In genomic region chr3:70806556-70806955, GRCh38 we compare ENCODE assay signal across 31 cellular contexts.
"Had no signal": no experiment of that assay in that cellular context is flagged by ENCODE, and none has a peak within 500 bp of the region (broad histone marks: within the 10 kb centered on the region; RNA-seq: fewer than 3 reads in every experiment).

No MANE protein-coding gene starts in this region.

- FAIRE-seq: colon, frontal cortex had no signal

- DNase-seq: activated CD4-positive, alpha-beta memory T cell treated with anti-CD3 and anti-CD28 coated beads, Interleukin-2, amount 10 ng/mL, durations not matched to agents 7 days and 5 days; activated CD4-positive, alpha-beta T cell treated with anti-CD3 and anti-CD28 coated beads for 1 hour; activated CD4-positive, alpha-beta T cell treated with anti-CD3 and anti-CD28 coated beads for 4 hours; activated CD4-positive, alpha-beta T cell treated with anti-CD3 and anti-CD28 coated beads, Interleukin-2, amount 10 ng/mL, durations not matched to agents 7 days and 5 days; activated CD4-positive, alpha-beta T cell treated with anti-CD3 and anti-CD28 coated beads, Interleukin-2, amount 50 U/mL, for 4 hours; activated CD8-positive, alpha-beta memory T cell treated with anti-CD3 and anti-CD28 coated beads, Interleukin-2, amount 50 U/mL, for 48 hours; activated gamma-delta T cell; activated naive CD4-positive, alpha-beta T cell; activated naive CD4-positive, alpha-beta T cell treated with anti-CD3 and anti-CD28 coated beads, Interleukin-2, amount 10 ng/mL, durations not matched to agents 7 days and 5 days; activated naive CD8-positive, alpha-beta T cell treated with anti-CD3 and anti-CD28 coated beads, Interleukin-2, amount 10 ng/mL, durations not matched to agents 7 days and 5 days; activated T-cell treated with anti-CD3 and anti-CD28 coated beads for 4 hours; activated T-cell treated with anti-CD3 and anti-CD28 coated beads, Interleukin-2, amount 50 U/mL, for 24 hours; activated T-cell treated with anti-CD3 and anti-CD28 coated beads, Interleukin-2, amount 50 U/mL, for 72 hours; caudate nucleus; cortex of kidney; dermis blood vessel endothelial cell; effector CD4-positive, alpha-beta T cell; effector memory CD8-positive, alpha-beta T cell; esophagus squamous epithelium; head of caudate nucleus; T-helper 1 cell; T-helper 17 cell; T1000 had no signal

- H3K9me3 ChIP-seq: ascending aorta, esophagus squamous epithelium had no signal

- H3K4me3 Mint-ChIP-seq: activated CD4-positive, alpha-beta memory T cell treated with anti-CD3 and anti-CD28 coated beads, Interleukin-2, amount 10 ng/mL, durations not matched to agents 7 days and 5 days; activated CD4-positive, alpha-beta T cell treated with anti-CD3 and anti-CD28 coated beads, Interleukin-2, amount 10 ng/mL, durations not matched to agents 7 days and 5 days; activated naive CD4-positive, alpha-beta T cell treated with anti-CD3 and anti-CD28 coated beads, Interleukin-2, amount 10 ng/mL, durations not matched to agents 7 days and 5 days; activated naive CD8-positive, alpha-beta T cell treated with anti-CD3 and anti-CD28 coated beads, Interleukin-2, amount 10 ng/mL, durations not matched to agents 7 days and 5 days; activated T-cell treated with anti-CD3 and anti-CD28 coated beads, Interleukin-2, amount 50 U/mL, for 24 hours; activated T-cell treated with anti-CD3 and anti-CD28 coated beads, Interleukin-2, amount 50 U/mL, for 72 hours; brain; effector memory CD8-positive, alpha-beta T cell; T-helper 17 cell; T-helper 2 cell treated with Interferon-gamma antibody and Interleukin-4, amounts not matched to agents 5 μg/mL and 100 μg/mL, for 36 hours; WTC11 had no signal

- H3K4me1 Mint-ChIP-seq: activated CD4-positive, alpha-beta memory T cell treated with anti-CD3 and anti-CD28 coated beads, Interleukin-2, amount 10 ng/mL, durations not matched to agents 7 days and 5 days; activated CD4-positive, alpha-beta T cell treated with anti-CD3 and anti-CD28 coated beads, Interleukin-2, amount 10 ng/mL, durations not matched to agents 7 days and 5 days; activated naive CD4-positive, alpha-beta T cell treated with anti-CD3 and anti-CD28 coated beads, Interleukin-2, amount 10 ng/mL, durations not matched to agents 7 days and 5 days; activated naive CD8-positive, alpha-beta T cell treated with anti-CD3 and anti-CD28 coated beads, Interleukin-2, amount 10 ng/mL, durations not matched to agents 7 days and 5 days had no signal

- H3K36me3 Mint-ChIP-seq: activated naive CD4-positive, alpha-beta T cell treated with anti-CD3 and anti-CD28 coated beads, Interleukin-2, amount 10 ng/mL, durations not matched to agents 7 days and 5 days; activated naive CD4-positive, alpha-beta T cell treated with anti-CD3 and anti-CD28 coated beads, Interleukin-2, amount 50 U/mL, for 72 hours; activated naive CD8-positive, alpha-beta T cell treated with anti-CD3 and anti-CD28 coated beads, Interleukin-2, amount 10 ng/mL, durations not matched to agents 7 days and 5 days; brain; WTC11 had no signal

- H3K36me3 ChIP-seq: ascending aorta, esophagus squamous epithelium had no signal

- H3K4me3 ChIP-seq: ascending aorta, esophagus squamous epithelium had no signal

- H3K27ac Mint-ChIP-seq: activated CD4-positive, alpha-beta memory T cell treated with anti-CD3 and anti-CD28 coated beads, Interleukin-2, amount 10 ng/mL, durations not matched to agents 7 days and 5 days; activated CD4-positive, alpha-beta T cell treated with anti-CD3 and anti-CD28 coated beads, Interleukin-2, amount 10 ng/mL, durations not matched to agents 7 days and 5 days; activated naive CD4-positive, alpha-beta T cell treated with anti-CD3 and anti-CD28 coated beads, Interleukin-2, amount 10 ng/mL, durations not matched to agents 7 days and 5 days; activated naive CD4-positive, alpha-beta T cell treated with anti-CD3 and anti-CD28 coated beads, Interleukin-2, amount 50 U/mL, for 72 hours; activated naive CD8-positive, alpha-beta T cell treated with anti-CD3 and anti-CD28 coated beads, Interleukin-2, amount 10 ng/mL, durations not matched to agents 7 days and 5 days; activated T-cell treated with anti-CD3 and anti-CD28 coated beads, Interleukin-2, amount 50 U/mL, for 24 hours; activated T-cell treated with anti-CD3 and anti-CD28 coated beads, Interleukin-2, amount 50 U/mL, for 72 hours; brain; effector memory CD8-positive, alpha-beta T cell; T-helper 17 cell; T-helper 2 cell treated with Interferon-gamma antibody and Interleukin-4, amounts not matched to agents 5 μg/mL and 100 μg/mL, for 36 hours; WTC11 had no signal

- H3K27me3 ChIP-seq: ascending aorta, esophagus squamous epithelium had no signal

- H3K4me1 ChIP-seq: esophagus squamous epithelium had no signal

- H3K27ac ChIP-seq: ascending aorta, epithelial cell of prostate, esophagus squamous epithelium had no signal

- H3K9me3 Mint-ChIP-seq: activated CD4-positive, alpha-beta memory T cell treated with anti-CD3 and anti-CD28 coated beads, Interleukin-2, amount 10 ng/mL, durations not matched to agents 7 days and 5 days; activated CD4-positive, alpha-beta T cell treated with anti-CD3 and anti-CD28 coated beads, Interleukin-2, amount 10 ng/mL, durations not matched to agents 7 days and 5 days; activated naive CD4-positive, alpha-beta T cell treated with anti-CD3 and anti-CD28 coated beads, Interleukin-2, amount 10 ng/mL, durations not matched to agents 7 days and 5 days; activated naive CD4-positive, alpha-beta T cell treated with anti-CD3 and anti-CD28 coated beads, Interleukin-2, amount 50 U/mL, for 72 hours; activated naive CD8-positive, alpha-beta T cell treated with anti-CD3 and anti-CD28 coated beads, Interleukin-2, amount 10 ng/mL, durations not matched to agents 7 days and 5 days; activated T-cell treated with anti-CD3 and anti-CD28 coated beads, Interleukin-2, amount 50 U/mL, for 24 hours; activated T-cell treated with anti-CD3 and anti-CD28 coated beads, Interleukin-2, amount 50 U/mL, for 72 hours; effector memory CD8-positive, alpha-beta T cell; T-helper 2 cell treated with Interferon-gamma antibody and Interleukin-4, amounts not matched to agents 5 μg/mL and 100 μg/mL, for 36 hours had no signal

- H3K27me3 Mint-ChIP-seq: activated naive CD4-positive, alpha-beta T cell treated with anti-CD3 and anti-CD28 coated beads, Interleukin-2, amount 10 ng/mL, durations not matched to agents 7 days and 5 days had no signal

- ATAC-seq: activated naive CD4-positive, alpha-beta T cell treated with anti-CD3 and anti-CD28 coated beads, Interleukin-2, amount 50 U/mL, for 72 hours; activated T-cell treated with anti-CD3 and anti-CD28 coated beads, Interleukin-2, amount 50 U/mL, for 72 hours; effector memory CD8-positive, alpha-beta T cell; T-helper 17 cell; WTC11 had no signal
